In the genomic region with DNA sequence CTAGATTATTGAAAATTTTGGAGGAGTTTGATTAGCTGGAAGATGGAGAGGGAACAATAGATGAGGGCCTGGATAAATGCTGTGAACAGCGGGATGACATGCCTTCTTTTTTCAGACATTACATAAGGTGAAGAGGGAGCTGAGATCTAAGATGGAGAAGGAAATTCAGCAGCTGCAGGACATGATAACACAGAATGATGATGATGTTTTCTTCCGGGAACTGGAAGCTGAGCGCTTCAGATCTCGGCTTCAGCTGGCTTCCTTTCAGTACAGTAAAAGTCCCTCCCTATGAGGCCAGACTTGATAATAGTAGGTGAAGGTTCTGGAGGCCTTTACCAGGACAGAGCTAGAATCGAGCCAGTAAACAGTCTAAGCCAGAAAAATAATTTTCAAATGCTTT, we compare ENCODE assay signal across 1 cellular context.
TF ChIP-seq lines count a peak whose summit lies in the region.

No MANE protein-coding gene starts in this region.

TF ChIP-seq in endothelial cell of umbilical vein, 7 proteins besides CTCF, POLR2A, EP300 and RAD21:
- no peak for TF ChIP-seq JUN (IDR thresholded peaks at IDR 0.05; ENCODE audit: borderline replicate concordance, insufficient read depth, insufficient read length, low read depth)
- TF ChIP-seq, protein P1, sequence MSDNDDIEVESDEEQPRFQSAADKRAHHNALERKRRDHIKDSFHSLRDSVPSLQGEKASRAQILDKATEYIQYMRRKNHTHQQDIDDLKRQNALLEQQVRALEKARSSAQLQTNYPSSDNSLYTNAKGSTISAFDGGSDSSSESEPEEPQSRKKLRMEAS (IDR thresholded peaks at IDR 0.05; ENCODE audit: insufficient read depth, insufficient read length): no peak
- no peak for TF ChIP-seq FOS (IDR thresholded peaks at IDR 0.05; ENCODE audit: borderline replicate concordance, insufficient read depth, low read length)
- no peak for TF ChIP-seq EZH2 (IDR thresholded peaks at IDR 0.05; ENCODE audit: borderline replicate concordance, low read depth, low read length, severe bottlenecking)
- TF ChIP-seq POLR2AphosphoS5 (IDR thresholded peaks at IDR 0.05; ENCODE audit: insufficient read depth, low read depth, low read length): no peak
- TF ChIP-seq GATA2 (IDR thresholded peaks at IDR 0.05; ENCODE audit: insufficient read depth, insufficient read length, low read depth, low read length): no peak
- no peak for TF ChIP-seq MYC (IDR thresholded peaks at IDR 0.05; ENCODE audit: low read depth, low read length)
